1 cellular context compared by ENCODE assay signal in the genomic region with DNA sequence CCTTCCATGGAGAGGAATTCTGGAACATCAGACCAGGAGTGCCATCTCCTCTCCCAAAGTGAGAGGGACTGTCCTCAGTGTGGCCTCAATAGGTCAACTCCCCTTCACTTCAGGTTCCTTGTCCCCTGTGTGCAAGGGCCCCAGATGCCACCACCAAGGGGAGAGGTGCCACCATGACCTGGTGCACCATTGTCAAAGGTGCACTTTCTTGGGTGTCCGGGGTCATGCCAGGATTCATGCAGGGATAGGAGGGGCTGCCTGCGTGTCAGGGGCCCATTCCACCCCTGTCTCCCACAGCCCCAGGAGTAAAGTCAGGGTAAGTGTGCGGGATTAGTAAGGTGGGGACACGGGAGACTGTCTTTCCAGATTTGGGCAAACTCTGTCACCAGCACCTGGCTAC.
TF ChIP-seq lines count a peak whose summit lies in the region.

No MANE protein-coding gene starts in this region.

TF ChIP-seq in H1, 55 proteins besides CTCF, POLR2A, EP300 and RAD21:
- no peak for TF ChIP-seq BACH1 (IDR thresholded peaks at IDR 0.05; ENCODE audit: low read length)
- TF ChIP-seq CREB1 (IDR thresholded peaks at IDR 0.05), result no peak
- TF ChIP-seq CBX8 (IDR thresholded peaks at IDR 0.05; ENCODE audit: borderline replicate concordance, low read depth, low read length), result no peak
- TF ChIP-seq MAX (IDR thresholded peaks at IDR 0.05), result no peak
- TF ChIP-seq SIRT6 (IDR thresholded peaks at IDR 0.05; ENCODE audit: low read length), result no peak
- no peak for TF ChIP-seq FOSL1 (IDR thresholded peaks at IDR 0.05; ENCODE audit: insufficient read depth, low read depth, low read length)
